ENCODE assay signal across 8 cellular contexts in the genomic region with DNA sequence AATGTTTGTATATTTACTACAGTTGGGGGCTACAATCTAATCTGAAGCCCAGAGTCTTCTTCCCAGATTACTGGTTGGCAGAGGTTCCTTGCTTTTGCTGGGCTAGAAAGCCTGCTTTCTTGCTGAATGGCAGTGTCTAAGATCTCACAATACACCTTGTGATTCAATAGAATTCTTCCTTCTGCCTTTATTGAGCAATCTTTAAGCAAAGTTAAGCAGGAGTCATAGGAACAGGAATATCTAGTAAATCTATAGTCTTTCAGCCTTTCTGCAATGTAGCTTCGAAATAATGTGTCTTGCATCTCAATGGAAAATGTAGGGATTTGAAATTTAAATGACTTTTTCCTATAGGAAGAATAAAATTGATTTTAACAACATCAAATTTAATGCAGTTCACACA.
"Had no signal": no experiment of that assay in that cellular context is flagged by ENCODE, and none has a peak within 500 bp of the region (broad histone marks: within the 10 kb centered on the region; RNA-seq: fewer than 3 reads in every experiment).

No MANE protein-coding gene starts in this region.

- H3K4me3 ChIP-seq: GM12878 had no signal

- ATAC-seq: GM12878 had no signal

- DNase-seq: GDM1, GF-D8 had no signal

- FAIRE-seq: G401.6, GM12878, GM12891, GM12892, GM18507, GM19239 had no signal
